Comparison of ENCODE assay signal across 8 cellular contexts in the genomic region with DNA sequence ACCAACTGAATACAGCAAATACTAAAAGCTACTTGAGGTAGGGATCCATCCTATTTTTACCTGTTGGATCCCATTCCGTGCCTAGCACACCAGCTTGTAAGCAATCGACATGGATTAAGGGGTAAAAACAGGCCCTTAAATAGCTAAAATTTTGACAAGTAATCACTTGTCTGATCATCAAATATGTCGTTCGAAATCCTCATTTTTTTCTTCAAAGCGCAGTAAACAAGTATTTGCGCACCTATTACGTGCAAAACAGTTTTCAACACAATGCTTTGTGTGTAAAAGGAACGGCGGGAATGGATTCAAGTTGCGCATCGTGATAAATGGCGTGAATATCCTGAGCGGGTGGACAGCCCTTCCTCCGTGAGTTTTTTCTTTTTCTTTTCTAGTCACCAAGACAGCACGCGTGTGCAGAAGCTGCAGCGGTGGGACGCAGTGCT. TPM values are rescaled to one million over a fixed set of nuclear protein-coding genes. Genes with fewer than 3 reads are reported as not detected.
A peak's percentile ranks its signal among the peaks of the same experiment; 100 is the strongest.
DNase-seq lines count a peak whose midpoint lies in the region; ATAC-seq and TF ChIP-seq lines count a peak whose summit lies in the region.

No MANE protein-coding gene starts in this region.

- no peak overlapping the region for H3K27ac ChIP-seq in CD4-positive, CD25-positive, alpha-beta regulatory T cell (ENCODE audit: insufficient read depth, low read length, poor library complexity, severe bottlenecking)
- H3K27ac ChIP-seq in MM.1S (ENCODE audit: low read length) = peak overlapping the region; percentile 57; the same call in 1 of the 2 replicates

- H4K20me1 ChIP-seq in MM.1S (ENCODE audit: insufficient read depth, low read length) = no peaks in the 10 kb centered on the region

- TF ChIP-seq CTCF in MM.1S (IDR thresholded peaks at IDR 0.05; ENCODE audit: low read length) (no peak), neural crest cell (conservative IDR thresholded peaks at IDR 0.05) (no peak)

- no peak for DNase-seq in CD4-positive, CD25-positive, alpha-beta regulatory T cell
- DNase-seq in MM.1S (no peak), neural crest cell (ENCODE audit: low read depth, low spot score) (no peak), HCEC 1CT (no peak)

- H3K4me2 ChIP-seq in MM.1S (ENCODE audit: low read depth, low read length) = peak overlapping the region; percentile 82

- H3K4me1 ChIP-seq in CD4-positive, CD25-positive, alpha-beta regulatory T cell (ENCODE audit: control insufficient read depth, insufficient read depth, low read length, poor library complexity, severe bottlenecking) = peaks cover 11% of the 10 kb centered on the region
- H3K4me1 ChIP-seq in MM.1S (ENCODE audit: low read length) = peaks cover 6% of the 10 kb centered on the region; the same call in 1 of the 2 replicates

- H3K9me3 ChIP-seq in CD4-positive, CD25-positive, alpha-beta regulatory T cell (ENCODE audit: control insufficient read depth in 2 of 2, low read length in 2 of 2) = no peaks in the 10 kb centered on the region
- no peaks in the 10 kb centered on the region for H3K9me3 ChIP-seq in MM.1S (replicated peaks; ENCODE audit: insufficient read depth, low read length)

- H3K36me3 ChIP-seq in CD4-positive, CD25-positive, alpha-beta regulatory T cell (ENCODE audit: control insufficient read depth, insufficient read depth, low read length) = no peaks in the 10 kb centered on the region
- no peaks in the 10 kb centered on the region for H3K36me3 ChIP-seq in MM.1S (replicated peaks; ENCODE audit: insufficient read depth, low read length)

- ATAC-seq in CD4-positive, CD25-positive, alpha-beta regulatory T cell (ENCODE audit: low read depth in 2 of 2) = no peak
- no peak for ATAC-seq in GM21423 (IDR thresholded peaks at IDR 0.05; ENCODE audit: unreplicated experiment)
- ATAC-seq in GM21447 (IDR thresholded peaks at IDR 0.05; ENCODE audit: unreplicated experiment) = no peak
- ATAC-seq in GM21526 (IDR thresholded peaks at IDR 0.05; ENCODE audit: low FRiP score, unreplicated experiment) = no peak

- H3K4me1 Mint-ChIP-seq in CD4-positive, CD25-positive, alpha-beta regulatory T cell = peaks cover 17 to 43% (median 28%) of the 10 kb centered on the region in 4 donors
- peaks cover 38% of the 10 kb centered on the region for H3K4me1 Mint-ChIP-seq in dendritic cell treated with granulocyte-macrophage colony-stimulating factor and Interleukin-4, amounts not matched to agents 40 ng/mL and 50 ng/mL, for 4 days (ENCODE audit: low read depth)
- peaks cover 31% of the 10 kb centered on the region for H3K4me1 Mint-ChIP-seq in neural crest cell

- peak overlapping the region; percentile 71 for H3K9ac ChIP-seq in MM.1S (ENCODE audit: low read length)

- peaks cover 0 to 7% (median 2%) of the 10 kb centered on the region in 7 donors for H3K9me3 Mint-ChIP-seq in CD4-positive, CD25-positive, alpha-beta regulatory T cell
- H3K9me3 Mint-ChIP-seq in dendritic cell treated with granulocyte-macrophage colony-stimulating factor and Interleukin-4, amounts not matched to agents 40 ng/mL and 50 ng/mL, for 4 days = no peaks in the 10 kb centered on the region
- H3K9me3 Mint-ChIP-seq in neural crest cell = no peaks in the 10 kb centered on the region

- H3K79me2 ChIP-seq in MM.1S (ENCODE audit: low read length) = peaks cover 16% of the 10 kb centered on the region

- H3F3A ChIP-seq in MM.1S (ENCODE audit: insufficient read depth, low read length) = peaks cover 13% of the 10 kb centered on the region; the same call in 1 of the 2 replicates

- peak overlapping the region; percentile 87 to 95 (median 88) for H3K4me3 Mint-ChIP-seq in CD4-positive, CD25-positive, alpha-beta regulatory T cell
- peak overlapping the region; percentile 97 for H3K4me3 Mint-ChIP-seq in dendritic cell treated with granulocyte-macrophage colony-stimulating factor and Interleukin-4, amounts not matched to agents 40 ng/mL and 50 ng/mL, for 4 days
- peak overlapping the region; percentile 89 for H3K4me3 Mint-ChIP-seq in neural crest cell

- no peaks in the 10 kb centered on the region for H3K36me3 Mint-ChIP-seq in CD4-positive, CD25-positive, alpha-beta regulatory T cell
- H3K36me3 Mint-ChIP-seq in dendritic cell treated with granulocyte-macrophage colony-stimulating factor and Interleukin-4, amounts not matched to agents 40 ng/mL and 50 ng/mL, for 4 days (ENCODE audit: low read depth) = peaks cover 21% of the 10 kb centered on the region
- no peaks in the 10 kb centered on the region for H3K36me3 Mint-ChIP-seq in neural crest cell (ENCODE audit: low read depth)

- H3K9me2 ChIP-seq in MM.1S (replicated peaks; ENCODE audit: insufficient read depth, low read length) = no peaks in the 10 kb centered on the region

- peaks cover 63% of the 10 kb centered on the region for H3K27me3 Mint-ChIP-seq in CD4-positive, CD25-positive, alpha-beta regulatory T cell
- peaks cover 28% of the 10 kb centered on the region for H3K27me3 Mint-ChIP-seq in dendritic cell treated with granulocyte-macrophage colony-stimulating factor and Interleukin-4, amounts not matched to agents 40 ng/mL and 50 ng/mL, for 4 days
- H3K27me3 Mint-ChIP-seq in neural crest cell (ENCODE audit: low read depth) = no peaks in the 10 kb centered on the region

- peak overlapping the region; percentile 87 for H2AFZ ChIP-seq in MM.1S (ENCODE audit: low read length)

- H3K27ac Mint-ChIP-seq in CD4-positive, CD25-positive, alpha-beta regulatory T cell = peak overlapping the region; percentile 11 to 45 (median 16)
- peak overlapping the region; percentile 99 for H3K27ac Mint-ChIP-seq in dendritic cell treated with granulocyte-macrophage colony-stimulating factor and Interleukin-4, amounts not matched to agents 40 ng/mL and 50 ng/mL, for 4 days
- peak overlapping the region; percentile 98 for H3K27ac Mint-ChIP-seq in neural crest cell (ENCODE audit: unreplicated experiment)

- peaks cover 6% of the 10 kb centered on the region for H3K27me3 ChIP-seq in CD4-positive, CD25-positive, alpha-beta regulatory T cell (ENCODE audit: control insufficient read depth, insufficient read depth, low read length)
- peaks cover 8% of the 10 kb centered on the region for H3K27me3 ChIP-seq in MM.1S (replicated peaks; ENCODE audit: insufficient read depth, low read length)

- H3K4me3 ChIP-seq in CD4-positive, CD25-positive, alpha-beta regulatory T cell (ENCODE audit: low read depth, low read length) = peak overlapping the region; percentile 75
- peak overlapping the region; percentile 75 for H3K4me3 ChIP-seq in MM.1S (ENCODE audit: low read length)

- intact Hi-C loops in dendritic cell treated with granulocyte-macrophage colony-stimulating factor and Interleukin-4, amounts not matched to agents 40 ng/mL and 50 ng/mL, for 4 days (cut with micrococcal nuclease) = loop anchor here (5.0 to 10.0 kb wide), 3 partner anchors 149 to 211 kb away; partner anchors contain the start of genes MBD5 and ORC4

RNA-seq across cellular contexts. Expression of gene ACVR2A, which starts 1.4 kb away (rescaled TPM):
- 12.4 TPM for total RNA-seq in CD4-positive, CD25-positive, alpha-beta regulatory T cell
- polyA plus RNA-seq in CD4-positive, CD25-positive, alpha-beta regulatory T cell = 1 to 10 TPM in 3 of 4 donors, under 1 TPM in 1; 0.87 to 5.2 (median 3.1) TPM
- 25.4 and 26.8 TPM in 2 replicates for total RNA-seq in neural crest cell

Comparison
In these comparisons a context has a peak if more than half of its experiments do, and no peak if none do; other contexts are left out.
1. H3K27ac Mint-ChIP-seq: peak in every context shown above with its lines; median percentile 99 in dendritic cell treated with granulocyte-macrophage colony-stimulating factor and Interleukin-4, amounts not matched to agents 40 ng/mL and 50 ng/mL, for 4 days; 98 in neural crest cell; 16 in CD4-positive, CD25-positive, alpha-beta regulatory T cell.